2 cellular contexts compared by ENCODE assay signal in genomic region chr11:18594088-18594487, GRCh38. TPM values are rescaled to one million over a fixed set of nuclear protein-coding genes. Genes with fewer than 3 reads are reported as not detected.
"Had no signal": no experiment of that assay in that cellular context is flagged by ENCODE, and none has a peak within 500 bp of the region (broad histone marks: within the 10 kb centered on the region; RNA-seq: fewer than 3 reads in every experiment).

No MANE protein-coding gene starts in this region.

RNA-seq across cellular contexts. Expression of gene MISFA, which starts 5.5 kb away (rescaled TPM):
- total RNA-seq: GM23248, HT1080 had no signal
